Comparison of ENCODE assay signal across 16 cellular contexts in genomic region chr14:24178399-24179178, GRCh38. TPM values are rescaled to one million over a fixed set of nuclear protein-coding genes. Genes with fewer than 3 reads are reported as not detected.
DNase-seq lines count a peak whose midpoint lies in the region; ATAC-seq and TF ChIP-seq lines count a peak whose summit lies in the region.
"Had no signal": no experiment of that assay in that cellular context is flagged by ENCODE, and none has a peak within 500 bp of the region (broad histone marks: within the 10 kb centered on the region; RNA-seq: fewer than 3 reads in every experiment).

No MANE protein-coding gene starts in this region.

- peaks cover 0 to 23% (median 9%) of the 10 kb centered on the region in 4 donors for H3K36me3 ChIP-seq in right lobe of liver

- peaks cover 54% of the 10 kb centered on the region for H3K36me3 Mint-ChIP-seq in stimulated activated naive CD8-positive, alpha-beta T cell treated with anti-CD3 and anti-CD28 coated beads, Interleukin-15, Interleukin-2, amounts not matched to agents 100 ng/mL and 50 ng/mL, for 24 hours (ENCODE audit: low read depth)

- peaks cover 0 to 23% (median 11%) of the 10 kb centered on the region in 4 donors for H3K4me1 ChIP-seq in right lobe of liver

- H3K27me3 Mint-ChIP-seq in stimulated activated naive CD8-positive, alpha-beta T cell treated with anti-CD3 and anti-CD28 coated beads, Interleukin-15, Interleukin-2, amounts not matched to agents 100 ng/mL and 50 ng/mL, for 24 hours: no peaks in the 10 kb centered on the region
- H3K27me3 Mint-ChIP-seq: activated naive CD8-positive, alpha-beta T cell treated with anti-CD3 and anti-CD28 coated beads, Interleukin-2, amount 10 ng/mL, durations not matched to agents 7 days and 5 days had no signal

- no peak for ATAC-seq in stimulated activated naive CD8-positive, alpha-beta T cell treated with anti-CD3 and anti-CD28 coated beads, Interleukin-15, Interleukin-2, amounts not matched to agents 100 U/mL and 50 U/mL, for 24 hours
- peak in 2 of 4 donors; percentile 26 to 49 for ATAC-seq in right lobe of liver
- ATAC-seq: Panc1 had no signal

- H3K4me3 ChIP-seq in right lobe of liver: no peak overlapping the region

- no peak for DNase-seq in stimulated activated naive CD8-positive, alpha-beta T cell treated with anti-CD3 and anti-CD28 coated beads, Interleukin-15, Interleukin-2, amounts not matched to agents 100 U/mL and 50 U/mL, for 24 hours
- DNase-seq in right lobe of liver: peak in 1 of 3 donors; percentile 68
- no peak for DNase-seq in stimulated activated CD4-positive, alpha-beta T cell treated with anti-CD3 and anti-CD28 coated beads, Interleukin-2, amount 100 ng/mL, for 48 hours
- no peak for DNase-seq in COR-L47 (lab: John Stamatoyannopoulos, UW)
- no peak for DNase-seq in AG08395 (ENCODE audit: low spot score)
- DNase-seq: activated CD4-positive, CD25-positive, alpha-beta regulatory T cell; activated naive CD8-positive, alpha-beta T cell treated with anti-CD3 and anti-CD28 coated beads, Interleukin-2, amount 10 ng/mL, durations not matched to agents 7 days and 5 days; caudate nucleus; mammary epithelial cell; NCI-H2029; stimulated activated naive CD4-positive, alpha-beta T cell treated with Interleukin-2 at 50 U/mL for 16 hours had no signal

- no peaks in the 10 kb centered on the region for H3K9me3 Mint-ChIP-seq in stimulated activated naive CD8-positive, alpha-beta T cell treated with anti-CD3 and anti-CD28 coated beads, Interleukin-15, Interleukin-2, amounts not matched to agents 100 ng/mL and 50 ng/mL, for 24 hours
- H3K9me3 Mint-ChIP-seq: activated naive CD8-positive, alpha-beta T cell treated with anti-CD3 and anti-CD28 coated beads, Interleukin-2, amount 10 ng/mL, durations not matched to agents 7 days and 5 days had no signal

- no peak for TF ChIP-seq POLR2A in right lobe of liver (IDR thresholded peaks at IDR 0.05)

- H3K27ac ChIP-seq in right lobe of liver: peak overlapping the region in 2 of 3 donors; percentile 80 to 86
- H3K27ac ChIP-seq: neutrophil had no signal

- no peaks in the 10 kb centered on the region for H3K27me3 ChIP-seq in right lobe of liver
- H3K27me3 ChIP-seq: neutrophil had no signal

- no peak for TF ChIP-seq CTCF in right lobe of liver (IDR thresholded peaks at IDR 0.05)

- H3K9me3 ChIP-seq in right lobe of liver: no peaks in the 10 kb centered on the region
- H3K9me3 ChIP-seq: neutrophil had no signal

- peak overlapping the region; percentile 38 for H3K27ac Mint-ChIP-seq in stimulated activated naive CD8-positive, alpha-beta T cell treated with anti-CD3 and anti-CD28 coated beads, Interleukin-15, Interleukin-2, amounts not matched to agents 100 ng/mL and 50 ng/mL, for 24 hours

- intact Hi-C loops in right lobe of liver (cut with DNase I): no loop called here

- H3K4me1 Mint-ChIP-seq in stimulated activated naive CD8-positive, alpha-beta T cell treated with anti-CD3 and anti-CD28 coated beads, Interleukin-15, Interleukin-2, amounts not matched to agents 100 ng/mL and 50 ng/mL, for 24 hours (ENCODE audit: low read depth): peaks cover 3% of the 10 kb centered on the region

- WGBS in right lobe of liver (ENCODE audit: insufficient coverage, low coverage, low lambda C conversion rate, missing lambda C conversion rate): 84% methylated on average over 4 of the region's 12 CpGs

- H3K4me3 Mint-ChIP-seq in stimulated activated naive CD8-positive, alpha-beta T cell treated with anti-CD3 and anti-CD28 coated beads, Interleukin-15, Interleukin-2, amounts not matched to agents 100 ng/mL and 50 ng/mL, for 24 hours: no peak overlapping the region
- H3K4me3 Mint-ChIP-seq: activated naive CD8-positive, alpha-beta T cell treated with anti-CD3 and anti-CD28 coated beads, Interleukin-2, amount 10 ng/mL, durations not matched to agents 7 days and 5 days had no signal

RNA-seq across cellular contexts. Expression of gene REC8, which starts 6.7 kb away (rescaled TPM):
- total RNA-seq in right lobe of liver: 1 to 10 TPM; 1.6 to 7.4 (median 3.4) TPM

RNA-seq across cellular contexts. Expression of gene IPO4, which starts 10.0 kb away (rescaled TPM):
- 10 to 100 TPM; 17.9 to 44.0 (median 23.0) TPM for total RNA-seq in right lobe of liver

RNA-seq across cellular contexts. Expression of gene TM9SF1, which starts 16.7 kb away (rescaled TPM):
- 10 to 100 TPM; 32.1 to 49.8 (median 41.2) TPM for total RNA-seq in right lobe of liver

RNA-seq across cellular contexts. Expression of gene IRF9, which starts 17.5 kb away (rescaled TPM):
- total RNA-seq in right lobe of liver: 10 to 100 TPM; 17.4 to 66.6 (median 37.2) TPM

RNA-seq across cellular contexts. Expression of gene TSSK4, which starts 26.9 kb away (rescaled TPM):
- under 1 TPM in 2 of 6 experiments, not detected in 4; 0.29 TPM for total RNA-seq in right lobe of liver
- total RNA-seq: frontal cortex, M059J had no signal
